Comparison of ENCODE assay signal across 8 cellular contexts in genomic region chr19:41993612-41994483, GRCh38. TPM values are rescaled to one million over a fixed set of nuclear protein-coding genes. Genes with fewer than 3 reads are reported as not detected.
DNase-seq lines count a peak whose midpoint lies in the region; ATAC-seq and TF ChIP-seq lines count a peak whose summit lies in the region.

ATP1A3 (minus strand) TSS chr19:41994230; CDS start chr19:41994076, 154 bp downstream.

- CTCF ChIA-PET in HEK293 (lab: Yijun Ruan, JAX) = interaction anchor here (0.6 to 2.0 kb wide), 2 partner anchors 41 to 48 kb away, joined by 3 to 9 read pairs; no protein-coding TSS in a partner anchor
- CTCF ChIA-PET in activated CD8-positive, alpha-beta memory T cell treated with anti-CD3 and anti-CD28 coated beads, Interleukin-2, amount 10 ng/mL, durations not matched to agents 7 days and 5 days (lab: Charles Lee) = interaction anchor here (0.6 to 1.2 kb wide), 2 partner anchors 37 to 41 kb away, joined by 3 read pairs; no protein-coding TSS in a partner anchor

- peak within 1 kb of the TSS; percentile 76 for H3K4me3 Mint-ChIP-seq in activated CD8-positive, alpha-beta memory T cell treated with anti-CD3 and anti-CD28 coated beads, Interleukin-2, amount 10 ng/mL, durations not matched to agents 7 days and 5 days
- H3K4me3 Mint-ChIP-seq in stimulated activated effector memory CD8-positive, alpha-beta T cell treated with anti-CD3 and anti-CD28 coated beads, Interleukin-12 subunit alpha, Interleukin-12 subunit beta, amount 100 ng/mL, for 72 hours = peak within 1 kb of the TSS; percentile 75

- peak; percentile 87 for ATAC-seq in activated CD8-positive, alpha-beta memory T cell treated with anti-CD3 and anti-CD28 coated beads, Interleukin-2, amount 10 ng/mL, durations not matched to agents 7 days and 5 days
- ATAC-seq in stimulated activated effector memory CD8-positive, alpha-beta T cell treated with anti-CD3 and anti-CD28 coated beads, Interleukin-12 subunit alpha, Interleukin-12 subunit beta, amount 100 ng/mL, for 72 hours = peak; percentile 81
- no peak for ATAC-seq in HG02870 (IDR thresholded peaks at IDR 0.05; ENCODE audit: unreplicated experiment)

- TF ChIP-seq CTCF in HEK293 (tag by site-specific recombination; IDR thresholded peaks at IDR 0.05) (no peak), epithelial cell of esophagus (IDR thresholded peaks at IDR 0.05; ENCODE audit: insufficient read depth, low read depth, low read length, missing control alignments) (no peak)

- no peak within 1 kb of the TSS for H3K27ac Mint-ChIP-seq in activated CD8-positive, alpha-beta memory T cell treated with anti-CD3 and anti-CD28 coated beads, Interleukin-2, amount 10 ng/mL, durations not matched to agents 7 days and 5 days
- no peak within 1 kb of the TSS for H3K27ac Mint-ChIP-seq in stimulated activated effector memory CD8-positive, alpha-beta T cell treated with anti-CD3 and anti-CD28 coated beads, Interleukin-12 subunit alpha, Interleukin-12 subunit beta, amount 100 ng/mL, for 72 hours

- H3K9me3 Mint-ChIP-seq in activated CD8-positive, alpha-beta memory T cell treated with anti-CD3 and anti-CD28 coated beads, Interleukin-2, amount 10 ng/mL, durations not matched to agents 7 days and 5 days (ENCODE audit: low read depth) = no peaks in the 10 kb centered on the region
- no peaks in the 10 kb centered on the region for H3K9me3 Mint-ChIP-seq in stimulated activated effector memory CD8-positive, alpha-beta T cell treated with anti-CD3 and anti-CD28 coated beads, Interleukin-12 subunit alpha, Interleukin-12 subunit beta, amount 100 ng/mL, for 72 hours

- H3K4me1 Mint-ChIP-seq in activated CD8-positive, alpha-beta memory T cell treated with anti-CD3 and anti-CD28 coated beads, Interleukin-2, amount 10 ng/mL, durations not matched to agents 7 days and 5 days = peaks cover 20% of the 10 kb centered on the region
- H3K4me1 Mint-ChIP-seq in stimulated activated effector memory CD8-positive, alpha-beta T cell treated with anti-CD3 and anti-CD28 coated beads, Interleukin-12 subunit alpha, Interleukin-12 subunit beta, amount 100 ng/mL, for 72 hours = peaks cover 47% of the 10 kb centered on the region

- H3K27ac ChIP-seq in BLaER1 = peak within 1 kb of the TSS; percentile 76
- no peak within 1 kb of the TSS for H3K27ac ChIP-seq in HEK293 (ENCODE audit: extremely low read depth, low read depth, low read length)

- H3K27me3 Mint-ChIP-seq in activated CD8-positive, alpha-beta memory T cell treated with anti-CD3 and anti-CD28 coated beads, Interleukin-2, amount 10 ng/mL, durations not matched to agents 7 days and 5 days = peaks cover 41% of the 10 kb centered on the region

- H3K36me3 ChIP-seq in BLaER1 = peaks cover 13% of the 10 kb centered on the region
- no peaks in the 10 kb centered on the region for H3K36me3 ChIP-seq in HEK293 (ENCODE audit: control insufficient read depth in 2 of 2, insufficient read depth in 1 of 2, low read length in 2 of 2)

- peak within 1 kb of the TSS; percentile 78 for H3K9ac ChIP-seq in BLaER1

- H3K27me3 ChIP-seq in BLaER1 = no peaks in the 10 kb centered on the region

- DNase-seq in NCI-H82 treated with DMSO at 0.1 percent for 48 hours (lab: John Stamatoyannopoulos, UW; ENCODE audit: unreplicated experiment) (peak; percentile 80), epithelial cell of esophagus (ENCODE audit: low read depth) (peak; percentile 66), myocyte (ENCODE audit: low read depth) (peak; percentile 68)
- peak; percentile 72 for DNase-seq in activated CD8-positive, alpha-beta memory T cell treated with anti-CD3 and anti-CD28 coated beads, Interleukin-2, amount 10 ng/mL, durations not matched to agents 7 days and 5 days
- DNase-seq in stimulated activated effector memory CD8-positive, alpha-beta T cell treated with anti-CD3 and anti-CD28 coated beads, Interleukin-12 subunit alpha, Interleukin-12 subunit beta, amount 100 ng/mL, for 72 hours (ENCODE audit: low spot score in 2 of 2) = peak; percentile 46 to 81

- POLR2A ChIA-PET in HEK293 (lab: Yijun Ruan, JAX) = interaction anchor here (0.5 kb wide), 1 partner anchor 33 kb away, joined by 5 read pairs; no protein-coding TSS in a partner anchor

- H3K4me3 ChIP-seq in BLaER1 = peak within 1 kb of the TSS; percentile 77
- H3K4me3 ChIP-seq in HEK293 (ENCODE audit: low read depth, low read length) = peak within 1 kb of the TSS; percentile 34
- no peak within 1 kb of the TSS for H3K4me3 ChIP-seq in epithelial cell of esophagus (ENCODE audit: low read length)

- H3K36me3 Mint-ChIP-seq in activated CD8-positive, alpha-beta memory T cell treated with anti-CD3 and anti-CD28 coated beads, Interleukin-2, amount 10 ng/mL, durations not matched to agents 7 days and 5 days = no peaks in the 10 kb centered on the region
- no peaks in the 10 kb centered on the region for H3K36me3 Mint-ChIP-seq in stimulated activated effector memory CD8-positive, alpha-beta T cell treated with anti-CD3 and anti-CD28 coated beads, Interleukin-12 subunit alpha, Interleukin-12 subunit beta, amount 100 ng/mL, for 72 hours

- H4K20me1 ChIP-seq in BLaER1 = peaks cover 34% of the 10 kb centered on the region

- H3K4me1 ChIP-seq in BLaER1 (peaks cover 43% of the 10 kb centered on the region), HEK293 (ENCODE audit: control insufficient read depth, insufficient read depth, low read length) (peaks cover 9% of the 10 kb centered on the region)

- peak within 1 kb of the TSS; percentile 100 for H3K4me2 ChIP-seq in BLaER1

- H3K9me3 ChIP-seq in BLaER1 = no peaks in the 10 kb centered on the region
- H3K9me3 ChIP-seq in HEK293 (ENCODE audit: control insufficient read depth, insufficient read depth, low read depth, low read length) = no peaks in the 10 kb centered on the region

TF ChIP-seq in HEK293, 187 proteins besides CTCF, POLR2A, EP300 and RAD21 (continues in another document):
- no peak for TF ChIP-seq ZNF501 (tag by site-specific recombination; IDR thresholded peaks at IDR 0.05)
- TF ChIP-seq ZBTB7A (tag by site-specific recombination; IDR thresholded peaks at IDR 0.05; ENCODE audit: low read depth) = 0 out of 2 replicates have a peak, but pooled peaks have one; percentile 25
- 0 out of 2 replicates have a peak, but pooled peaks have one; percentile 28 for TF ChIP-seq ZBTB6 (tag by site-specific recombination; IDR thresholded peaks at IDR 0.05)
- TF ChIP-seq ZFP69B (tag by site-specific recombination; IDR thresholded peaks at IDR 0.05) = peak; percentile 97
- 0 out of 2 replicates have a peak, but pooled peaks have one; percentile 22 for TF ChIP-seq PRDM10 (tag by site-specific recombination; IDR thresholded peaks at IDR 0.05)
- TF ChIP-seq ZBTB10 (tag by site-specific recombination; IDR thresholded peaks at IDR 0.05) = peak; percentile 62

RNA-seq across cellular contexts. Expression of gene ATP1A3, which starts in this region (rescaled TPM):
- total RNA-seq in activated CD8-positive, alpha-beta memory T cell treated with anti-CD3 and anti-CD28 coated beads, Interleukin-2, amount 10 ng/mL, durations not matched to agents 7 days and 5 days = 1 to 10 TPM; 3.4 to 5.6 TPM
- total RNA-seq in myocyte = 0.26 and 0.56 TPM in 2 replicates
- polyA plus RNA-seq in myocyte (2012) = 4.4 TPM
